1 cellular context compared by ENCODE assay signal in the genomic region with DNA sequence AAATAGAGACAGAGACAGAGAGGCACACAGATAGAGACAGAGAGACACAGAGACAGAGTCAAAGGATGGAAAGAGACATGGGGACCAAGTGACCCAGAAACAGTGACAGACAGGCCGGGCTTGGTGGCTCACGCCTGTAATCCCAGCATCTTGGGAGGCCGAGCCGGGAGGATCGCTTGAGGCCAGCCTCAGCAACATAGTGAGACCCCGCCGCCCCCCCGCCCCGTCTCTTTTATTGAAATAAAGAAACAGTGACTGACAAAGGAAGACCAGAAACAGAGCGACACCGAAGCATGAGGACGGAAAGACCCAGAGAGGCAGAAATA.
TF ChIP-seq lines count a peak whose summit lies in the region.

No MANE protein-coding gene starts in this region.

TF ChIP-seq in IMR-90, 13 proteins besides CTCF, POLR2A, EP300 and RAD21:
- no peak for TF ChIP-seq CEBPB (IDR thresholded peaks at IDR 0.05; ENCODE audit: low read depth, low read length)
- TF ChIP-seq, protein P1, sequence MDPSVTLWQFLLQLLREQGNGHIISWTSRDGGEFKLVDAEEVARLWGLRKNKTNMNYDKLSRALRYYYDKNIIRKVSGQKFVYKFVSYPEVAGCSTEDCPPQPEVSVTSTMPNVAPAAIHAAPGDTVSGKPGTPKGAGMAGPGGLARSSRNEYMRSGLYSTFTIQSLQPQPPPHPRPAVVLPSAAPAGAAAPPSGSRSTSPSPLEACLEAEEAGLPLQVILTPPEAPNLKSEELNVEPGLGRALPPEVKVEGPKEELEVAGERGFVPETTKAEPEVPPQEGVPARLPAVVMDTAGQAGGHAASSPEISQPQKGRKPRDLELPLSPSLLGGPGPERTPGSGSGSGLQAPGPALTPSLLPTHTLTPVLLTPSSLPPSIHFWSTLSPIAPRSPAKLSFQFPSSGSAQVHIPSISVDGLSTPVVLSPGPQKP (IDR thresholded peaks at IDR 0.05; ENCODE audit: borderline replicate concordance, low read depth, low read length) = no peak
- TF ChIP-seq MXI1 (IDR thresholded peaks at IDR 0.05; ENCODE audit: borderline replicate concordance, low read depth, low read length) = no peak
- no peak for TF ChIP-seq RFX5 (IDR thresholded peaks at IDR 0.05; ENCODE audit: low read depth, low read length)
- TF ChIP-seq MAFK (IDR thresholded peaks at IDR 0.05; ENCODE audit: low read depth, low read length) = no peak
- TF ChIP-seq CHD1 (IDR thresholded peaks at IDR 0.05; ENCODE audit: low read depth, low read length) = no peak
- TF ChIP-seq NFE2L2 (IDR thresholded peaks at IDR 0.05; ENCODE audit: low read depth, low read length) = no peak
- TF ChIP-seq FOS (IDR thresholded peaks at IDR 0.05; ENCODE audit: low read depth, low read length) = no peak
- TF ChIP-seq, protein P2, sequence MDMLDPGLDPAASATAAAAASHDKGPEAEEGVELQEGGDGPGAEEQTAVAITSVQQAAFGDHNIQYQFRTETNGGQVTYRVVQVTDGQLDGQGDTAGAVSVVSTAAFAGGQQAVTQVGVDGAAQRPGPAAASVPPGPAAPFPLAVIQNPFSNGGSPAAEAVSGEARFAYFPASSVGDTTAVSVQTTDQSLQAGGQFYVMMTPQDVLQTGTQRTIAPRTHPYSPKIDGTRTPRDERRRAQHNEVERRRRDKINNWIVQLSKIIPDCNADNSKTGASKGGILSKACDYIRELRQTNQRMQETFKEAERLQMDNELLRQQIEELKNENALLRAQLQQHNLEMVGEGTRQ (IDR thresholded peaks at IDR 0.05; ENCODE audit: low read depth, low read length) = no peak
- TF ChIP-seq RCOR1 (IDR thresholded peaks at IDR 0.05; ENCODE audit: insufficient replicate concordance, low read length) = no peak
- TF ChIP-seq MAZ (IDR thresholded peaks at IDR 0.05; ENCODE audit: borderline replicate concordance, low read depth, low read length) = no peak
TF ChIP-seq in IMR-90: peak in this region for 0.
